Comparison of ENCODE assay signal across 15 cellular contexts in the genomic region with DNA sequence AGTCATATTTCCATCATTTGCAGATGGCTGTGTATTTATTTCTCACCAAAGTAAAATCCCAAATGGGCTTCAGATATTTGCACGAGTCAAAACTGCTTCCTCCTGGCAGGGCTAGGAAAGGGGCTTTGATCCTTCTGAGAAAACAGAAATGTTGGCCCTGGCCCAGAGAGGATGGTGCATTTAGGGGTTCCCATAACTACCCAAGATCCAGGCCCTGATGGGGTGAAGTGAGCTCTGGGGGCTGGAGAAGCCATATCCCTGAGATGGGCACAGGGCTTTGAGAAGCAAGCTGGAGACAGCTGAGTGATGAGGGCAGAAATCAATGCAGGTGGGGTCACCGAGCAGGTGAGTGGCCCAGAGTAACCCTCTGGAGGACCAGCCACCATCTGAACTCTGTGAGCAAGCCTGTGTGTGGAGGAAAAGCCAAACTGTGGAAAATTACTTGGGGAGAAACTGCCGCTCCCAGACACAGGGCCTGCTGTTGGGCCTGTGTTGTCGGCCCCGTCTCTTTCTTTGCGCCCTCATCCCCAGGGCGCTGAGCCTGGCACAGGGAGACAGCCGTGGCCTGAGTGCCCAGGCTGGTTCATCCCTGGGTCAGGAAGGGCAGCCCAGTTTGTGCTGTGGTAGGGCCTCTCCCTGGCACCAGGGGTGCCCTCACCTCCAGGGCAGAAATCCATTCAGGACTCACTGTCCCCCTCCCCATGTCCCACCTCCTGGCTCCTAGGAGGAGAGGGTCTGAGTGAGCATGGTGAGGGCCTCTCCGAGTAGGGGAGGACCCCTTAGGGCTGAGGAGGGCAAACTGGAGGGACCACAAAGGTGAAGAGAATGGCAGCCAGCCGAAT.
DNase-seq lines count a peak whose midpoint lies in the region; ATAC-seq, FAIRE-seq and TF ChIP-seq lines count a peak whose summit lies in the region.
"Had no signal": no experiment of that assay in that cellular context is flagged by ENCODE, and none has a peak within 500 bp of the region (broad histone marks: within the 10 kb centered on the region; RNA-seq: fewer than 3 reads in every experiment).

No MANE protein-coding gene starts in this region.

- 82% methylated on average over 10 of the region's 10 CpGs; no CpG with 5 or more reads in 1 of the 2 experiments for WGBS in H1 (ENCODE audit: extremely low coverage in 1 of 2, insufficient coverage in 1 of 2, insufficient read length in 1 of 2, insufficient replicate concordance in 2 of 2, low coverage in 1 of 2, low lambda C conversion rate in 2 of 2, missing lambda C conversion rate in 1 of 2), 2 experiments

- H3K27ac ChIP-seq in BLaER1 treated with 17β-estradiol and CSF1 and Interleukin-3, amounts not matched to agents 10 nM and 100 nM: peak overlapping the region; percentile 15 to 99 (median 95); a peak in 21 of 22 replicates
- H3K27ac ChIP-seq in H1 (ENCODE audit: low read depth, low read length) (no peak overlapping the region), muscle layer of colon (ENCODE audit: low read depth, low read length) (peak overlapping the region; percentile 70)

- H4K5ac ChIP-seq in H1 (ENCODE audit: insufficient read length, low read depth, low read length): no peak overlapping the region

- H3K18ac ChIP-seq in H1 (ENCODE audit: extremely low read depth, low read length): peak overlapping the region; percentile 3; the same call in 1 of the 2 replicates

- H2BK120ac ChIP-seq in H1 (replicated peaks; ENCODE audit: low read depth, low read length): no peak overlapping the region

- no peak overlapping the region for H3K56ac ChIP-seq in H1 (replicated peaks; ENCODE audit: insufficient read length, low read depth, low read length)

- H3K14ac ChIP-seq in H1 (ENCODE audit: insufficient read length): no peak overlapping the region

- no peaks in the 10 kb centered on the region for H3K36me3 ChIP-seq in BLaER1 treated with 17β-estradiol and CSF1 and Interleukin-3, amounts not matched to agents 10 nM and 100 nM
- H3K36me3 ChIP-seq in H1 (ENCODE audit: control insufficient read depth in 2 of 4, insufficient read depth in 4 of 4, low read length in 3 of 4): no peaks in the 10 kb centered on the region
- no peaks in the 10 kb centered on the region for H3K36me3 ChIP-seq in muscle layer of colon (ENCODE audit: insufficient read depth, low read length)
- H3K36me3 ChIP-seq: BE2C had no signal

- no peak overlapping the region for H3K4me3 Mint-ChIP-seq in stimulated activated effector memory CD8-positive, alpha-beta T cell treated with anti-CD3 and anti-CD28 coated beads, Interleukin-12 subunit alpha, Interleukin-12 subunit beta, amount 100 ng/mL, for 72 hours

- H3K4me3 ChIP-seq in BLaER1 treated with 17β-estradiol and CSF1 and Interleukin-3, amounts not matched to agents 10 nM and 100 nM: peak overlapping the region in 4 of 10 experiments; percentile 2 to 32 (median 6); a peak in 5 of 20 replicates
- no peak overlapping the region for H3K4me3 ChIP-seq in H1 (ENCODE audit: extremely low read depth in 1 of 4, insufficient read depth in 2 of 4, low read depth in 3 of 4, low read length in 4 of 4)
- no peak overlapping the region for H3K4me3 ChIP-seq in muscle layer of colon (ENCODE audit: low read depth in 1 of 2, low read length in 2 of 2)

- TF ChIP-seq CTCF in H1 (IDR thresholded peaks at IDR 0.05; ENCODE audit: control extremely low read depth in 1 of 3, insufficient read depth in 1 of 3, low read depth in 1 of 3, low read length in 3 of 3): no peak

- ATAC-seq in stimulated activated effector memory CD8-positive, alpha-beta T cell treated with anti-CD3 and anti-CD28 coated beads, Interleukin-12 subunit alpha, Interleukin-12 subunit beta, amount 100 ng/mL, for 72 hours: peak; percentile 15
- no peak for ATAC-seq in GM21526 (IDR thresholded peaks at IDR 0.05; ENCODE audit: low FRiP score, unreplicated experiment)
- ATAC-seq: Panc1 had no signal

- H2BK15ac ChIP-seq in H1 (ENCODE audit: low read length): no peak overlapping the region

- no peak overlapping the region for H2AFZ ChIP-seq in H1 (ENCODE audit: low read length)

- no peak overlapping the region for H2BK5ac ChIP-seq in H1 (ENCODE audit: low read depth, low read length)

- H3K4ac ChIP-seq in H1 (replicated peaks; ENCODE audit: insufficient read length, low read depth, low read length): no peak overlapping the region

- no peaks in the 10 kb centered on the region for H3K79me1 ChIP-seq in H1 (ENCODE audit: low read depth, low read length)

- POLR2A ChIA-PET in H1 (lab: Charles Lee; ENCODE audit: partially characterized antibody): no interaction called here

- no peaks in the 10 kb centered on the region for H3K27me3 ChIP-seq in BLaER1 treated with 17β-estradiol and CSF1 and Interleukin-3, amounts not matched to agents 10 nM and 100 nM
- H3K27me3 ChIP-seq in H1 (replicated peaks in 1 of 4; ENCODE audit: control insufficient read depth in 3 of 4, extremely low read depth in 1 of 4, insufficient read depth in 3 of 4, low read length in 3 of 4) (0 out of 7 replicates have a peak, but pooled peaks cover 0 to 3% (median 0%) of the 10 kb centered on the region in 4 experiments), muscle layer of colon (ENCODE audit: control insufficient read depth in 1 of 2, insufficient read depth in 2 of 2, low read length in 2 of 2) (no peaks in the 10 kb centered on the region)
- H3K27me3 ChIP-seq: BE2C had no signal

- no peak for TF ChIP-seq EP300 in H1 (IDR thresholded peaks at IDR 0.05; ENCODE audit: borderline replicate concordance in 1 of 2, low read depth in 2 of 2, low read length in 2 of 2)

- TF ChIP-seq POLR2A in H1 (IDR thresholded peaks at IDR 0.05; ENCODE audit: control extremely low read depth in 1 of 2, low read depth in 2 of 2, low read length in 2 of 2): no peak
- no peak for TF ChIP-seq POLR2A in GM12891 (IDR thresholded peaks at IDR 0.05; ENCODE audit: low read depth, low read length)

- H3K9ac ChIP-seq in BLaER1 treated with 17β-estradiol and CSF1 and Interleukin-3, amounts not matched to agents 10 nM and 100 nM: peak overlapping the region in 10 of 11 experiments; percentile 50 to 92 (median 85); a peak in 20 of 22 replicates
- no peak overlapping the region for H3K9ac ChIP-seq in H1 (replicated peaks in 1 of 4; ENCODE audit: extremely low read depth in 1 of 4, low read depth in 3 of 4, low read length in 3 of 4)
- no peak overlapping the region for H3K9ac ChIP-seq in muscle layer of colon (ENCODE audit: low read length)

- H3K4me1 Mint-ChIP-seq in stimulated activated effector memory CD8-positive, alpha-beta T cell treated with anti-CD3 and anti-CD28 coated beads, Interleukin-12 subunit alpha, Interleukin-12 subunit beta, amount 100 ng/mL, for 72 hours: no peaks in the 10 kb centered on the region

- H3K9me3 Mint-ChIP-seq in stimulated activated effector memory CD8-positive, alpha-beta T cell treated with anti-CD3 and anti-CD28 coated beads, Interleukin-12 subunit alpha, Interleukin-12 subunit beta, amount 100 ng/mL, for 72 hours: no peaks in the 10 kb centered on the region

- no peak overlapping the region for H2BK12ac ChIP-seq in H1 (ENCODE audit: low read depth, low read length)

- no peak for DNase-seq in H1 (ENCODE audit: low read depth in 1 of 2, low spot score in 2 of 2)
- no peak for DNase-seq in stimulated activated effector memory CD8-positive, alpha-beta T cell treated with anti-CD3 and anti-CD28 coated beads, Interleukin-12 subunit alpha, Interleukin-12 subunit beta, amount 100 ng/mL, for 72 hours (ENCODE audit: low spot score in 2 of 2)
- no peak for DNase-seq in GM12891 (ENCODE audit: insufficient read length, low spot score)
- no peak for DNase-seq in NCI-H446 treated with DMSO at 0.1 percent for 48 hours (lab: John Stamatoyannopoulos, UW)
- DNase-seq in activated CD4-positive, CD25-positive, alpha-beta regulatory T cell treated with anti-CD3 and anti-CD28 coated beads, Interleukin-2, amount 50 U/mL, for 72 hours: no peak
- DNase-seq: activated CD4-positive, alpha-beta T cell treated with anti-CD3 and anti-CD28 coated beads, Interleukin-2, amount 50 U/mL, for 4 hours; BE2C; NCI-H345; small intestine had no signal

- no peaks in the 10 kb centered on the region for H4K20me1 ChIP-seq in BLaER1 treated with 17β-estradiol and CSF1 and Interleukin-3, amounts not matched to agents 10 nM and 100 nM
- H4K20me1 ChIP-seq in H1 (replicated peaks in 1 of 2; ENCODE audit: control insufficient read depth in 1 of 2, insufficient read depth in 2 of 2, low read length in 2 of 2): no peaks in the 10 kb centered on the region

- no peak for TF ChIP-seq RAD21 in H1 (IDR thresholded peaks at IDR 0.05 in 1 of 2, conservative IDR thresholded peaks at IDR 0.05 in 1 of 2; ENCODE audit: low read depth in 2 of 2, low read length in 2 of 2)

- H3K4me1 ChIP-seq in BLaER1 treated with 17β-estradiol and CSF1 and Interleukin-3, amounts not matched to agents 10 nM and 100 nM: peaks cover 87 to 100% (median 99%) of the 10 kb centered on the region in 10 experiments
- H3K4me1 ChIP-seq in H1 (replicated peaks in 1 of 4; ENCODE audit: control insufficient read depth in 3 of 4, insufficient read depth in 4 of 4, low read length in 3 of 4) (peaks cover 4 to 24% (median 14%) of the 10 kb centered on the region in 4 experiments), muscle layer of colon (ENCODE audit: insufficient read depth, low read length) (peaks cover 53% of the 10 kb centered on the region)
- H3K4me1 ChIP-seq: BE2C had no signal

- H4K8ac ChIP-seq in H1 (ENCODE audit: extremely low read depth, insufficient read depth, low read length): no peak overlapping the region; the same call in 1 of the 2 replicates

- H3K36me3 Mint-ChIP-seq in stimulated activated effector memory CD8-positive, alpha-beta T cell treated with anti-CD3 and anti-CD28 coated beads, Interleukin-12 subunit alpha, Interleukin-12 subunit beta, amount 100 ng/mL, for 72 hours: no peaks in the 10 kb centered on the region

- H3K9me3 ChIP-seq in BLaER1 treated with 17β-estradiol and CSF1 and Interleukin-3, amounts not matched to agents 10 nM and 100 nM (replicated peaks in 1 of 11): no peaks in the 10 kb centered on the region
- H3K9me3 ChIP-seq in H1 (ENCODE audit: insufficient read depth in 2 of 2, low read depth in 1 of 2, low read length in 1 of 2) (no peaks in the 10 kb centered on the region), muscle layer of colon (ENCODE audit: low read length) (no peaks in the 10 kb centered on the region)
- H3K9me3 ChIP-seq: BE2C had no signal

- H3K79me2 ChIP-seq in H1 (ENCODE audit: control insufficient read depth in 1 of 2, insufficient read depth in 2 of 2, low read length in 2 of 2): no peaks in the 10 kb centered on the region

- H3K23me2 ChIP-seq in H1 (ENCODE audit: low read depth, low read length): no peaks in the 10 kb centered on the region

- no peak overlapping the region for H3K27ac Mint-ChIP-seq in stimulated activated effector memory CD8-positive, alpha-beta T cell treated with anti-CD3 and anti-CD28 coated beads, Interleukin-12 subunit alpha, Interleukin-12 subunit beta, amount 100 ng/mL, for 72 hours

- H3K23ac ChIP-seq in H1 (ENCODE audit: insufficient read length): no peak overlapping the region

- H3K4me2 ChIP-seq in BLaER1 treated with 17β-estradiol and CSF1 and Interleukin-3, amounts not matched to agents 10 nM and 100 nM: peak overlapping the region; percentile 63 to 93 (median 87)
- no peak overlapping the region for H3K4me2 ChIP-seq in H1 (ENCODE audit: insufficient read depth in 1 of 2, low read depth in 2 of 2, low read length in 2 of 2)

- no peak overlapping the region for H2AK5ac ChIP-seq in H1 (ENCODE audit: low read depth, low read length)

- no peak overlapping the region for H2BK20ac ChIP-seq in H1 (ENCODE audit: low read length)

- no peak overlapping the region for H4K91ac ChIP-seq in H1 (replicated peaks; ENCODE audit: insufficient read length, low read length)

- CTCF ChIA-PET in H1 (lab: Charles Lee; ENCODE audit: partially characterized antibody): interaction anchor here (1.0 to 1.6 kb wide), 4 partner anchors 13 to 269 kb away, joined by 3 to 8 read pairs (median 4); no protein-coding TSS in a partner anchor

- FAIRE-seq in H1 (lab: Jason Lieb, UNC) (no peak), GM12891 (lab: Jason Lieb, UNC) (no peak)
- FAIRE-seq: GM12892, H54, small intestine had no signal

Comparison
In these comparisons a context has a peak if more than half of its experiments do, and no peak if none do; other contexts are left out.
1. H3K4me2 ChIP-seq: peak in BLaER1 treated with 17β-estradiol and CSF1 and Interleukin-3, amounts not matched to agents 10 nM and 100 nM (11 of 11); none in H1 (0 of 2).
2. H3K9ac ChIP-seq: peak in BLaER1 treated with 17β-estradiol and CSF1 and Interleukin-3, amounts not matched to agents 10 nM and 100 nM (10 of 11); none in H1 (0 of 4) and muscle layer of colon (single experiment).